Comparison of ENCODE assay signal across 1 cellular context in the genomic region with DNA sequence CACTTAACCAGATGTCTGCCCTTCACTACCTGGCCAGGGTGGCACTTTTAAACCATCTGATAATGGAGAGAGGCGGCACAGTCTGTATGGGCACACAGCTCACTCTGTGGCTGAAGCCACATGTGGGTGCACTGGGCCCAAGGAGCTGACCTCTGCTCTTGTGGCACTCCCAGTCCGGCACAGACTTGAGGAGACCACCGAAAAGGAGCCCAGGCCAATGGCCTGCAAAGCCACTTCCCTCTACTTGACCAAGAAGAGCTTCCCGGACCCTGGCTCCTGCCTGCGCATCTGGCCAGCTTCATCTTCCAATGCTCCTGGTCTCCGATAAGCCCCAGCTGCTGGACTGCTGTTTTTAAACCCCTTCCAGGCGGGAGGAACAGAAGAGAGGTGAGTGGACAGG.
TF ChIP-seq lines count a peak whose summit lies in the region.

No MANE protein-coding gene starts in this region.

TF ChIP-seq in H1, 55 proteins besides CTCF, POLR2A, EP300 and RAD21 (continued from another document):
- TF ChIP-seq, protein P1, sequence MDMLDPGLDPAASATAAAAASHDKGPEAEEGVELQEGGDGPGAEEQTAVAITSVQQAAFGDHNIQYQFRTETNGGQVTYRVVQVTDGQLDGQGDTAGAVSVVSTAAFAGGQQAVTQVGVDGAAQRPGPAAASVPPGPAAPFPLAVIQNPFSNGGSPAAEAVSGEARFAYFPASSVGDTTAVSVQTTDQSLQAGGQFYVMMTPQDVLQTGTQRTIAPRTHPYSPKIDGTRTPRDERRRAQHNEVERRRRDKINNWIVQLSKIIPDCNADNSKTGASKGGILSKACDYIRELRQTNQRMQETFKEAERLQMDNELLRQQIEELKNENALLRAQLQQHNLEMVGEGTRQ (IDR thresholded peaks at IDR 0.05; ENCODE audit: low read length) = no peak
- TF ChIP-seq MAFK (IDR thresholded peaks at IDR 0.05; ENCODE audit: low read depth, low read length) (no peak), POU5F1 (IDR thresholded peaks at IDR 0.05; ENCODE audit: low read depth, low read length) (no peak), CBX8 (IDR thresholded peaks at IDR 0.05; ENCODE audit: borderline replicate concordance, low read depth, low read length) (no peak), RNF2 (IDR thresholded peaks at IDR 0.05; ENCODE audit: borderline replicate concordance, low read depth, low read length, missing control alignments, poor library complexity, severe bottlenecking) (no peak), ZNF274 (IDR thresholded peaks at IDR 0.05; ENCODE audit: borderline replicate concordance, extremely low read depth, low read length) (no peak), SRF (IDR thresholded peaks at IDR 0.05; ENCODE audit: low read depth, low read length) (no peak), TAF1 (IDR thresholded peaks at IDR 0.05; ENCODE audit: low read depth, low read length) (no peak), KDM1A (IDR thresholded peaks at IDR 0.05; ENCODE audit: borderline replicate concordance, low read length) (no peak), BRCA1 (IDR thresholded peaks at IDR 0.05; ENCODE audit: low read depth, low read length) (no peak), JUND (IDR thresholded peaks at IDR 0.05; ENCODE audit: low read length) (no peak), TCF12 (IDR thresholded peaks at IDR 0.05; ENCODE audit: low read depth, low read length) (no peak), HDAC6 (IDR thresholded peaks at IDR 0.05; ENCODE audit: low read depth, low read length) (no peak), SUZ12 (IDR thresholded peaks at IDR 0.05; ENCODE audit: low read length) (no peak), EZH2 (IDR thresholded peaks at IDR 0.05; ENCODE audit: low read depth, low read length, severe bottlenecking) (no peak)
